In genomic region chr22:42645341-42645937, GRCh38 we compare ENCODE assay signal across 1 cellular context.
TF ChIP-seq lines count a peak whose summit lies in the region.

No MANE protein-coding gene starts in this region.

TF ChIP-seq in SK-N-SH, 30 proteins besides CTCF, POLR2A, EP300 and RAD21 (continued from another document):
- no peak for TF ChIP-seq RFX5 (IDR thresholded peaks at IDR 0.05; ENCODE audit: low read length)
- no peak for TF ChIP-seq ZBTB33 (IDR thresholded peaks at IDR 0.05; ENCODE audit: borderline replicate concordance, low read depth)
- TF ChIP-seq RXRA (IDR thresholded peaks at IDR 0.05; ENCODE audit: borderline replicate concordance, low read depth): no peak
- TF ChIP-seq GATA2 (CRISPR knock-in tag; IDR thresholded peaks at IDR 0.05): no peak
- no peak for TF ChIP-seq SMC3 (IDR thresholded peaks at IDR 0.05; ENCODE audit: low read depth, low read length)
- no peak for TF ChIP-seq USF1 (IDR thresholded peaks at IDR 0.05; ENCODE audit: borderline replicate concordance, low read depth)
- no peak for TF ChIP-seq TAF1 (IDR thresholded peaks at IDR 0.05; ENCODE audit: borderline replicate concordance, low read depth, low read length)
- TF ChIP-seq MAX (IDR thresholded peaks at IDR 0.05; ENCODE audit: low read depth): no peak
- no peak for TF ChIP-seq IRF3 (IDR thresholded peaks at IDR 0.05; ENCODE audit: low read depth, low read length)
- no peak for TF ChIP-seq USF2 (IDR thresholded peaks at IDR 0.05; ENCODE audit: borderline replicate concordance, low read depth, low read length)
- no peak for TF ChIP-seq MEF2A (IDR thresholded peaks at IDR 0.05; ENCODE audit: borderline replicate concordance, low read depth)
- no peak for TF ChIP-seq FOXM1 (IDR thresholded peaks at IDR 0.05; ENCODE audit: low read depth)
- TF ChIP-seq JUND (IDR thresholded peaks at IDR 0.05): no peak
